ENCODE assay signal across 8 cellular contexts in the genomic region with DNA sequence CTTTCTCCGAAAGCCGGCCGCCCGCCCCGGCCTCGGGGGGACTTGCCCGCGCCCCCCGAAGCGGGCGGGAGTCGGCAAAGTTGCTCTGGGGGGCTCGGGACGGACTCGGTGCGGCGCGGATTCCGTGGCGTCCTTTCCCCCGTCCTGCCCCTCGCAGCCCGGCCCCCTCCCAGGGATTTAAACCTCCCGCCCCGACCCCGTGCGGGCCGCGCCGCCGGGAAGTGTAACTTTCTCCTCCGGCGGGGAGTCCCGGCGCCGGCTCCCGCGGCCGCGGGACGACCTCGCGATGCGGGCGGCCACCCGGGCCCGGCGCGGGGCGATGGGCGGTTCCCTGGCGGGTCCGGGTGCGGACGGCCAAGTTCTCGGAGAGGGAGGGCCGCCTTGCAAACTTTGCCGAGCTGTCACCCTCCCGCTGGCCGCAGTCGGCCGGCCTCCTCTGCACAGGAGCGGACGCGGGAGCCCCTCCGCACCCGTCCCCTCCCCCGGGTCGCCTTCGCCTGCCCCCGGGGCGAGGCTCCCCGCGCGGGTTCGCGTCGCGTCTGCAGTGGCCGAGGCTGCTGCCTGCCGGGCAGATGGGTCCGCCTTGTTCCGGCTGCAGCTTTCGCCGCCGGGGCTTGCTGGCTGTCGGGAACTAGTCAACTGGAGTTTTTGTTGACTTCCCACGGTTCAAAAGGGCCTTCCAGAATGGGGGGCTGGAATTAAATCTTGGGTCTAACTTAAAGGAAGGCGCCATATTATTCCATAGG. TPM values are rescaled to one million over a fixed set of nuclear protein-coding genes. Genes with fewer than 3 reads are reported as not detected.
DNase-seq lines count a peak whose midpoint lies in the region; ATAC-seq and TF ChIP-seq lines count a peak whose summit lies in the region.

No MANE protein-coding gene starts in this region.

- intact Hi-C loops in MCF 10A (cut with micrococcal nuclease), result loop anchor here (2.0 to 10.0 kb wide), 7 partner anchors 46 to 747 kb away; no protein-coding TSS in a partner anchor

- no peaks in the 10 kb centered on the region for H3K9me3 Mint-ChIP-seq in MCF 10A (ENCODE audit: unreplicated experiment)

- TF ChIP-seq CTCF in MCF 10A (IDR thresholded peaks at IDR 0.05; ENCODE audit: unreplicated experiment), result no peak

- H3K27me3 Mint-ChIP-seq in MCF 10A (ENCODE audit: insufficient read depth, unreplicated experiment), result no peaks in the 10 kb centered on the region

- no peaks in the 10 kb centered on the region for H3K36me3 Mint-ChIP-seq in MCF 10A (ENCODE audit: insufficient read depth, unreplicated experiment)

- DNase-seq in NCI-H510A treated with DMSO at 0.1 percent for 48 hours (lab: John Stamatoyannopoulos, UW) (peak; percentile 16), NCI-H510A (lab: John Stamatoyannopoulos, UW) (no peak), SW480 (ENCODE audit: low spot score) (peak; percentile 15), MCF 10A (ENCODE audit: unreplicated experiment) (peak; percentile 28), iris pigment epithelial cell (ENCODE audit: low read depth) (peak; percentile 31)
- DNase-seq in stimulated activated CD4-positive, alpha-beta T cell treated with anti-CD3 and anti-CD28 coated beads, Interleukin-1b, Interleukin-23, amount 100 ng/mL, for 48 hours, result peak; percentile 6

- POLR2A ChIA-PET in MCF 10A (lab: Yijun Ruan, JAX), result interaction anchor here (0.7 to 3.9 kb wide), 12 partner anchors 9 to 184 kb away, joined by 3 to 31 read pairs (median 4); partner anchors contain the start of gene MAPKAP1

- peak overlapping the region; percentile 84 for H3K4me3 Mint-ChIP-seq in MCF 10A (ENCODE audit: unreplicated experiment)

- BruUV-seq in MCF 10A (replicated peaks; lab: Mats Ljungman, UMichigan), result no TSS peak

- H3K4me1 Mint-ChIP-seq in MCF 10A (ENCODE audit: insufficient read depth, unreplicated experiment), result peaks cover 34% of the 10 kb centered on the region

- no peak for ATAC-seq in HG02642 (IDR thresholded peaks at IDR 0.05; ENCODE audit: poor library complexity, unreplicated experiment)
- no peak for ATAC-seq in HG02981 (IDR thresholded peaks at IDR 0.05; ENCODE audit: unreplicated experiment)

- peak overlapping the region; percentile 80 for H3K27ac Mint-ChIP-seq in MCF 10A (ENCODE audit: low read depth, unreplicated experiment)

- CTCF ChIA-PET in MCF 10A (lab: Yijun Ruan, JAX), result no interaction called here

RNA-seq across cellular contexts. Expression of gene PBX3, which starts 0.8 kb away (rescaled TPM):
- 17.5 and 21.4 TPM in 2 replicates for total RNA-seq in MCF 10A (2022)

RNA-seq across cellular contexts. Expression of gene MAPKAP1, which starts 40.9 kb away (rescaled TPM):
- 74.9 and 111 TPM in 2 replicates for total RNA-seq in MCF 10A (2022)
